ENCODE assay signal across 1 cellular context in the genomic region with DNA sequence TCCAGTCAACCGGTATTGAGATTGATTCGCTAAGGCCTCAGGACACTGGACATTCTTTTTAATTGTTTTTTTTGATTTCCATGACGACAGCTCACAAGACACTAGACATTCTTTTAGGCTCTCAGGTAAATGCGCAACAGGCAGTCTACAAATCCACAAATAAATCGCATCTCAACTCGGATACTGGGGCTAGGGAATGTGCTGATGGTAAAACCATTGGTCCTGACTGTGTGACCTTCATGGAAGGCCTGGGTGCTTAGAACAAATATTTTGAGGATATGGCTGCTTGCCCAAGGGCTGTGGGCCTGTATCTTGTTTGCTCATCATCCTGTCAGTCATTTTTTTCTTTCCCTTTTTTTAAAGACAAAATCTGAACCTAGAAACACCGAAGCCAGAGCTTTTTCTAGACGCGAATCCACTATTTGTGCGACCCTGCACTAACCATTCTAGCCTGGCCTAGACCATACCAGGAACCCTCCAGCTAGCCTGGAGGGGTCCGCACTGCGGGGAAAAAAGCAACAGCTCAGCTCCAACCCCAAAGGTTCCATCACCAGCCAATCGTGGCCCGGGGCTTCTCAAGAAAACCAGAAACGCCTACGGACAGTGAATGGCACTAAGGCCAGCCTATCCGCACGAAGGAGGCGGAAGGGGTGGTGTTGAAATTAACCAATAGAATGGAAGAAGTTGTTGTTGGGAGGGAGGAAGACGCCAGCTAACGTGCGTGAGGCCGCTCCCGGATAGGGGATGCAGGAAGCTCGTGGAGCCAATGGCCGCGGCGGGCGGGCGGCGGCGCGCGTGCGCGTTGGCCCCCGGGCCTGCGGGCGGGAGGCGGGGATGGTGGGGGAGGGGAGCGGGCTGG.
A peak's percentile ranks its signal among the peaks of the same experiment; 100 is the strongest.
TF ChIP-seq lines count a peak whose summit lies in the region.

No MANE protein-coding gene starts in this region.

TF ChIP-seq in K562, 482 proteins besides CTCF, POLR2A, EP300 and RAD21 (continued from another document and continues in another):
- TF ChIP-seq CREM (IDR thresholded peaks at IDR 0.05; ENCODE audit: low read depth) (peak; percentile 66), IFI16 (CRISPR knock-in tag; IDR thresholded peaks at IDR 0.05) (no peak), POLR2G (IDR thresholded peaks at IDR 0.05; ENCODE audit: low read depth, low read length) (peak; percentile 36; the same call in 1 of the 2 replicates), KLF16 (IDR thresholded peaks at IDR 0.05) (no peak), KDM2B (CRISPR knock-in tag; IDR thresholded peaks at IDR 0.05) (no peak), TEAD4 (IDR thresholded peaks at IDR 0.05; ENCODE audit: low read length) (no peak), TEAD4 (CRISPR knock-in tag; IDR thresholded peaks at IDR 0.05; ENCODE audit: borderline replicate concordance) (no peak), FUS (optimal IDR thresholded peaks at IDR 0.05; ENCODE audit: low read depth, low read length) (no peak), NCOR1 (IDR thresholded peaks at IDR 0.05) (0 out of 2 replicates have a peak, but pooled peaks have one; percentile 19), ZNF239 (CRISPR knock-in tag; IDR thresholded peaks at IDR 0.05) (peak; percentile 10; the same call in 1 of the 2 replicates), BCL6 (CRISPR knock-in tag; IDR thresholded peaks at IDR 0.05) (peak; percentile 32; the same call in 1 of the 2 replicates), ZKSCAN8 (CRISPR knock-in tag; IDR thresholded peaks at IDR 0.05) (no peak), SREBF1 (IDR thresholded peaks at IDR 0.05; ENCODE audit: borderline replicate concordance, low read depth, low read length) (no peak), RAD51 (IDR thresholded peaks at IDR 0.05; ENCODE audit: borderline replicate concordance, low read depth) (no peak), NFATC3 (IDR thresholded peaks at IDR 0.05) (no peak), MYNN (IDR thresholded peaks at IDR 0.05) (no peak), MYNN (CRISPR knock-in tag; IDR thresholded peaks at IDR 0.05) (no peak), ZNF766 (CRISPR knock-in tag; conservative IDR thresholded peaks at IDR 0.05) (peak; percentile 74; the same call in 1 of the 2 replicates), SRSF3 (IDR thresholded peaks at IDR 0.05; ENCODE audit: insufficient read depth, low read length) (no peak), CBFB (CRISPR knock-in tag; IDR thresholded peaks at IDR 0.05) (no peak), GTF2E2 (tag; IDR thresholded peaks at IDR 0.05) (peak; percentile 85; the same call in 1 of the 2 replicates), E2F3 (CRISPR knock-in tag; IDR thresholded peaks at IDR 0.05) (no peak), ZNF143 (CRISPR knock-in tag; IDR thresholded peaks at IDR 0.05) (no peak), PHB (CRISPR knock-in tag; IDR thresholded peaks at IDR 0.05) (no peak; the same call in 1 of the 2 replicates), NEUROD1 (IDR thresholded peaks at IDR 0.05; ENCODE audit: borderline replicate concordance, low read depth, low read length, partially characterized antibody) (peak; percentile 88), ZFX (CRISPR knock-in tag; IDR thresholded peaks at IDR 0.05) (peak; percentile 74; the same call in 1 of the 2 replicates), ZKSCAN1 (IDR thresholded peaks at IDR 0.05; ENCODE audit: low read depth, low read length) (0 out of 2 replicates have a peak, but pooled peaks have one; percentile 16), POLR2AphosphoS5 (IDR thresholded peaks at IDR 0.05; ENCODE audit: control insufficient read depth, insufficient read depth, low read depth, low read length) (peak; percentile 94), ETV1 (tag; conservative IDR thresholded peaks at IDR 0.05; ENCODE audit: low read depth) (no peak), ILF3 (IDR thresholded peaks at IDR 0.05; ENCODE audit: borderline replicate concordance) (0 out of 2 replicates have a peak, but pooled peaks have one; percentile 10), ELF1 (tag; IDR thresholded peaks at IDR 0.05) (peak; percentile 85)
- TF ChIP-seq, protein P1, sequence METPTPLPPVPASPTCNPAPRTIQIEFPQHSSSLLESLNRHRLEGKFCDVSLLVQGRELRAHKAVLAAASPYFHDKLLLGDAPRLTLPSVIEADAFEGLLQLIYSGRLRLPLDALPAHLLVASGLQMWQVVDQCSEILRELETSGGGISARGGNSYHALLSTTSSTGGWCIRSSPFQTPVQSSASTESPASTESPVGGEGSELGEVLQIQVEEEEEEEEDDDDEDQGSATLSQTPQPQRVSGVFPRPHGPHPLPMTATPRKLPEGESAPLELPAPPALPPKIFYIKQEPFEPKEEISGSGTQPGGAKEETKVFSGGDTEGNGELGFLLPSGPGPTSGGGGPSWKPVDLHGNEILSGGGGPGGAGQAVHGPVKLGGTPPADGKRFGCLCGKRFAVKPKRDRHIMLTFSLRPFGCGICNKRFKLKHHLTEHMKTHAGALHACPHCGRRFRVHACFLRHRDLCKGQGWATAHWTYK (CRISPR knock-in tag; IDR thresholded peaks at IDR 0.05), result no peak
- TF ChIP-seq, protein P2, sequence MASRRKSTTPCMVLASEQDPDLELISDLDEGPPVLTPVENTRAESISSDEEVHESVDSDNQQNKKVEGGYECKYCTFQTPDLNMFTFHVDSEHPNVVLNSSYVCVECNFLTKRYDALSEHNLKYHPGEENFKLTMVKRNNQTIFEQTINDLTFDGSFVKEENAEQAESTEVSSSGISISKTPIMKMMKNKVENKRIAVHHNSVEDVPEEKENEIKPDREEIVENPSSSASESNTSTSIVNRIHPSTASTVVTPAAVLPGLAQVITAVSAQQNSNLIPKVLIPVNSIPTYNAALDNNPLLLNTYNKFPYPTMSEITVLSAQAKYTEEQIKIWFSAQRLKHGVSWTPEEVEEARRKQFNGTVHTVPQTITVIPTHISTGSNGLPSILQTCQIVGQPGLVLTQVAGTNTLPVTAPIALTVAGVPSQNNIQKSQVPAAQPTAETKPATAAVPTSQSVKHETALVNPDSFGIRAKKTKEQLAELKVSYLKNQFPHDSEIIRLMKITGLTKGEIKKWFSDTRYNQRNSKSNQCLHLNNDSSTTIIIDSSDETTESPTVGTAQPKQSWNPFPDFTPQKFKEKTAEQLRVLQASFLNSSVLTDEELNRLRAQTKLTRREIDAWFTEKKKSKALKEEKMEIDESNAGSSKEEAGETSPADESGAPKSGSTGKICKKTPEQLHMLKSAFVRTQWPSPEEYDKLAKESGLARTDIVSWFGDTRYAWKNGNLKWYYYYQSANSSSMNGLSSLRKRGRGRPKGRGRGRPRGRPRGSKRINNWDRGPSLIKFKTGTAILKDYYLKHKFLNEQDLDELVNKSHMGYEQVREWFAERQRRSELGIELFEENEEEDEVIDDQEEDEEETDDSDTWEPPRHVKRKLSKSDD (conservative IDR thresholded peaks at IDR 0.05; ENCODE audit: low read length), result 0 out of 2 replicates have a peak, but pooled peaks have one; percentile 37
- TF ChIP-seq, protein P3, sequence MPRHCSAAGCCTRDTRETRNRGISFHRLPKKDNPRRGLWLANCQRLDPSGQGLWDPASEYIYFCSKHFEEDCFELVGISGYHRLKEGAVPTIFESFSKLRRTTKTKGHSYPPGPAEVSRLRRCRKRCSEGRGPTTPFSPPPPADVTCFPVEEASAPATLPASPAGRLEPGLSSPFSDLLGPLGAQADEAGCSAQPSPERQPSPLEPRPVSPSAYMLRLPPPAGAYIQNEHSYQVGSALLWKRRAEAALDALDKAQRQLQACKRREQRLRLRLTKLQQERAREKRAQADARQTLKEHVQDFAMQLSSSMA (CRISPR knock-in tag; IDR thresholded peaks at IDR 0.05), result 0 out of 2 replicates have a peak, but pooled peaks have one; percentile 44
- TF ChIP-seq, protein P4, sequence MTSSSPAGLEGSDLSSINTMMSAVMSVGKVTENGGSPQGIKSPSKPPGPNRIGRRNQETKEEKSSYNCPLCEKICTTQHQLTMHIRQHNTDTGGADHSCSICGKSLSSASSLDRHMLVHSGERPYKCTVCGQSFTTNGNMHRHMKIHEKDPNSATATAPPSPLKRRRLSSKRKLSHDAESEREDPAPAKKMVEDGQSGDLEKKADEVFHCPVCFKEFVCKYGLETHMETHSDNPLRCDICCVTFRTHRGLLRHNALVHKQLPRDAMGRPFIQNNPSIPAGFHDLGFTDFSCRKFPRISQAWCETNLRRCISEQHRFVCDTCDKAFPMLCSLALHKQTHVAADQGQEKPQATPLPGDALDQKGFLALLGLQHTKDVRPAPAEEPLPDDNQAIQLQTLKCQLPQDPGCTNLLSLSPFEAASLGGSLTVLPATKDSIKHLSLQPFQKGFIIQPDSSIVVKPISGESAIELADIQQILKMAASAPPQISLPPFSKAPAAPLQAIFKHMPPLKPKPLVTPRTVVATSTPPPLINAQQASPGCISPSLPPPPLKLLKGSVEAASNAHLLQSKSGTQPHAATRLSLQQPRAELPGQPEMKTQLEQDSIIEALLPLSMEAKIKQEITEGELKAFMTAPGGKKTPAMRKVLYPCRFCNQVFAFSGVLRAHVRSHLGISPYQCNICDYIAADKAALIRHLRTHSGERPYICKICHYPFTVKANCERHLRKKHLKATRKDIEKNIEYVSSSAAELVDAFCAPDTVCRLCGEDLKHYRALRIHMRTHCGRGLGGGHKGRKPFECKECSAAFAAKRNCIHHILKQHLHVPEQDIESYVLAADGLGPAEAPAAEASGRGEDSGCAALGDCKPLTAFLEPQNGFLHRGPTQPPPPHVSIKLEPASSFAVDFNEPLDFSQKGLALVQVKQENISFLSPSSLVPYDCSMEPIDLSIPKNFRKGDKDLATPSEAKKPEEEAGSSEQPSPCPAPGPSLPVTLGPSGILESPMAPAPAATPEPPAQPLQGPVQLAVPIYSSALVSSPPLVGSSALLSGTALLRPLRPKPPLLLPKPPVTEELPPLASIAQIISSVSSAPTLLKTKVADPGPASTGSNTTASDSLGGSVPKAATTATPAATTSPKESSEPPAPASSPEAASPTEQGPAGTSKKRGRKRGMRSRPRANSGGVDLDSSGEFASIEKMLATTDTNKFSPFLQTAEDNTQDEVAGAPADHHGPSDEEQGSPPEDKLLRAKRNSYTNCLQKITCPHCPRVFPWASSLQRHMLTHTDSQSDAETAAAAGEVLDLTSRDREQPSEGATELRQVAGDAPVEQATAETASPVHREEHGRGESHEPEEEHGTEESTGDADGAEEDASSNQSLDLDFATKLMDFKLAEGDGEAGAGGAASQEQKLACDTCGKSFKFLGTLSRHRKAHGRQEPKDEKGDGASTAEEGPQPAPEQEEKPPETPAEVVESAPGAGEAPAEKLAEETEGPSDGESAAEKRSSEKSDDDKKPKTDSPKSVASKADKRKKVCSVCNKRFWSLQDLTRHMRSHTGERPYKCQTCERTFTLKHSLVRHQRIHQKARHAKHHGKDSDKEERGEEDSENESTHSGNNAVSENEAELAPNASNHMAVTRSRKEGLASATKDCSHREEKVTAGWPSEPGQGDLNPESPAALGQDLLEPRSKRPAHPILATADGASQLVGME (CRISPR knock-in tag; IDR thresholded peaks at IDR 0.05), result 0 out of 2 replicates have a peak, but pooled peaks have one; percentile 43
- TF ChIP-seq, protein P5, sequence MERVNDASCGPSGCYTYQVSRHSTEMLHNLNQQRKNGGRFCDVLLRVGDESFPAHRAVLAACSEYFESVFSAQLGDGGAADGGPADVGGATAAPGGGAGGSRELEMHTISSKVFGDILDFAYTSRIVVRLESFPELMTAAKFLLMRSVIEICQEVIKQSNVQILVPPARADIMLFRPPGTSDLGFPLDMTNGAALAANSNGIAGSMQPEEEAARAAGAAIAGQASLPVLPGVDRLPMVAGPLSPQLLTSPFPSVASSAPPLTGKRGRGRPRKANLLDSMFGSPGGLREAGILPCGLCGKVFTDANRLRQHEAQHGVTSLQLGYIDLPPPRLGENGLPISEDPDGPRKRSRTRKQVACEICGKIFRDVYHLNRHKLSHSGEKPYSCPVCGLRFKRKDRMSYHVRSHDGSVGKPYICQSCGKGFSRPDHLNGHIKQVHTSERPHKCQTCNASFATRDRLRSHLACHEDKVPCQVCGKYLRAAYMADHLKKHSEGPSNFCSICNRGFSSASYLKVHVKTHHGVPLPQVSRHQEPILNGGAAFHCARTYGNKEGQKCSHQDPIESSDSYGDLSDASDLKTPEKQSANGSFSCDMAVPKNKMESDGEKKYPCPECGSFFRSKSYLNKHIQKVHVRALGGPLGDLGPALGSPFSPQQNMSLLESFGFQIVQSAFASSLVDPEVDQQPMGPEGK (CRISPR knock-in tag; IDR thresholded peaks at IDR 0.05; ENCODE audit: borderline replicate concordance), result no peak
- TF ChIP-seq, protein P6, sequence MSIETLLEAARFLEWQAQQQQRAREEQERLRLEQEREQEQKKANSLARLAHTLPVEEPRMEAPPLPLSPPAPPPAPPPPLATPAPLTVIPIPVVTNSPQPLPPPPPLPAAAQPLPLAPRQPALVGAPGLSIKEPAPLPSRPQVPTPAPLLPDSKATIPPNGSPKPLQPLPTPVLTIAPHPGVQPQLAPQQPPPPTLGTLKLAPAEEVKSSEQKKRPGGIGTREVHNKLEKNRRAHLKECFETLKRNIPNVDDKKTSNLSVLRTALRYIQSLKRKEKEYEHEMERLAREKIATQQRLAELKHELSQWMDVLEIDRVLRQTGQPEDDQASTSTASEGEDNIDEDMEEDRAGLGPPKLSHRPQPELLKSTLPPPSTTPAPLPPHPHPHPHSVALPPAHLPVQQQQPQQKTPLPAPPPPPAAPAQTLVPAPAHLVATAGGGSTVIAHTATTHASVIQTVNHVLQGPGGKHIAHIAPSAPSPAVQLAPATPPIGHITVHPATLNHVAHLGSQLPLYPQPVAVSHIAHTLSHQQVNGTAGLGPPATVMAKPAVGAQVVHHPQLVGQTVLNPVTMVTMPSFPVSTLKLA (conservative IDR thresholded peaks at IDR 0.05), result peak; percentile 21 to 53; a peak in 2 of 4 replicates
- TF ChIP-seq, protein P7, sequence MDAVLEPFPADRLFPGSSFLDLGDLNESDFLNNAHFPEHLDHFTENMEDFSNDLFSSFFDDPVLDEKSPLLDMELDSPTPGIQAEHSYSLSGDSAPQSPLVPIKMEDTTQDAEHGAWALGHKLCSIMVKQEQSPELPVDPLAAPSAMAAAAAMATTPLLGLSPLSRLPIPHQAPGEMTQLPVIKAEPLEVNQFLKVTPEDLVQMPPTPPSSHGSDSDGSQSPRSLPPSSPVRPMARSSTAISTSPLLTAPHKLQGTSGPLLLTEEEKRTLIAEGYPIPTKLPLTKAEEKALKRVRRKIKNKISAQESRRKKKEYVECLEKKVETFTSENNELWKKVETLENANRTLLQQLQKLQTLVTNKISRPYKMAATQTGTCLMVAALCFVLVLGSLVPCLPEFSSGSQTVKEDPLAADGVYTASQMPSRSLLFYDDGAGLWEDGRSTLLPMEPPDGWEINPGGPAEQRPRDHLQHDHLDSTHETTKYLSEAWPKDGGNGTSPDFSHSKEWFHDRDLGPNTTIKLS (IDR thresholded peaks at IDR 0.05; ENCODE audit: borderline replicate concordance, low read depth), result peak; percentile 80
- TF ChIP-seq, protein P8, sequence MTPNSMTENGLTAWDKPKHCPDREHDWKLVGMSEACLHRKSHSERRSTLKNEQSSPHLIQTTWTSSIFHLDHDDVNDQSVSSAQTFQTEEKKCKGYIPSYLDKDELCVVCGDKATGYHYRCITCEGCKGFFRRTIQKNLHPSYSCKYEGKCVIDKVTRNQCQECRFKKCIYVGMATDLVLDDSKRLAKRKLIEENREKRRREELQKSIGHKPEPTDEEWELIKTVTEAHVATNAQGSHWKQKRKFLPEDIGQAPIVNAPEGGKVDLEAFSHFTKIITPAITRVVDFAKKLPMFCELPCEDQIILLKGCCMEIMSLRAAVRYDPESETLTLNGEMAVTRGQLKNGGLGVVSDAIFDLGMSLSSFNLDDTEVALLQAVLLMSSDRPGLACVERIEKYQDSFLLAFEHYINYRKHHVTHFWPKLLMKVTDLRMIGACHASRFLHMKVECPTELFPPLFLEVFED (CRISPR knock-in tag; conservative IDR thresholded peaks at IDR 0.05), result peak; percentile 46; the same call in 1 of the 2 replicates
